Comparison of ENCODE assay signal across 8 cellular contexts in genomic region chr14:81170829-81171195, GRCh38. TPM values are rescaled to one million over a fixed set of nuclear protein-coding genes. Genes with fewer than 3 reads are reported as not detected.
DNase-seq lines count a peak whose midpoint lies in the region; ATAC-seq and TF ChIP-seq lines count a peak whose summit lies in the region.

No MANE protein-coding gene starts in this region.

- POLR2A ChIA-PET in activated CD8-positive, alpha-beta T cell treated with anti-CD3 and anti-CD28 coated beads, Interleukin-2, amount 10 ng/mL, durations not matched to agents 7 days and 5 days (lab: Charles Lee), result interaction anchor here (1.0 to 2.3 kb wide), 11 partner anchors 8 to 294 kb away, joined by 3 to 14 read pairs (median 4); partner anchors contain the start of genes GTF2A1 and TSHR

- TF ChIP-seq CTCF in left lung (IDR thresholded peaks at IDR 0.05) (no peak), suprapubic skin (IDR thresholded peaks at IDR 0.05) (no peak)

- peak overlapping the region; percentile 90 to 97 for H3K27ac ChIP-seq in left lung
- peak overlapping the region; percentile 96 for H3K27ac ChIP-seq in suprapubic skin

- H3K36me3 ChIP-seq in left lung, result no peaks in the 10 kb centered on the region
- H3K36me3 ChIP-seq in suprapubic skin, result no peaks in the 10 kb centered on the region

- H3K4me1 Mint-ChIP-seq in T-helper 2 cell treated with Interferon-gamma antibody and Interleukin-4, amounts not matched to agents 5 μg/mL and 100 μg/mL, for 36 hours (ENCODE audit: low read depth), result peaks cover 39% of the 10 kb centered on the region
- H3K4me1 Mint-ChIP-seq in activated CD8-positive, alpha-beta T cell treated with anti-CD3 and anti-CD28 coated beads, Interleukin-2, amount 10 ng/mL, durations not matched to agents 7 days and 5 days (ENCODE audit: low read depth), result peaks cover 42% of the 10 kb centered on the region

- no peaks in the 10 kb centered on the region for H3K27me3 Mint-ChIP-seq in T-helper 2 cell treated with Interferon-gamma antibody and Interleukin-4, amounts not matched to agents 5 μg/mL and 100 μg/mL, for 36 hours (ENCODE audit: low read depth)
- H3K27me3 Mint-ChIP-seq in activated CD8-positive, alpha-beta T cell treated with anti-CD3 and anti-CD28 coated beads, Interleukin-2, amount 10 ng/mL, durations not matched to agents 7 days and 5 days (ENCODE audit: low read depth), result no peaks in the 10 kb centered on the region

- H3K9me3 ChIP-seq in left lung, result no peaks in the 10 kb centered on the region
- no peaks in the 10 kb centered on the region for H3K9me3 ChIP-seq in suprapubic skin

- no peak for ATAC-seq in activated CD8-positive, alpha-beta T cell treated with anti-CD3 and anti-CD28 coated beads, Interleukin-2, amount 10 ng/mL, durations not matched to agents 7 days and 5 days
- ATAC-seq in left lung, result no peak

- H3K4me3 ChIP-seq in left lung (peak overlapping the region in 1 of 2 donors; percentile 63), suprapubic skin (peak overlapping the region; percentile 81)

- TF ChIP-seq POLR2A in suprapubic skin (IDR thresholded peaks at IDR 0.05), result no peak

- DNase-seq in T-helper 2 cell treated with Interferon-gamma antibody and Interleukin-4, amounts not matched to agents 5 μg/mL and 100 μg/mL, for 36 hours (ENCODE audit: low spot score), result no peak
- DNase-seq in T-helper 2 cell (no peak), left lung (no peak), suprapubic skin (ENCODE audit: low spot score in 2 of 2) (no peak), NCI-H1417 treated with DMSO at 0.1 percent for 48 hours (lab: John Stamatoyannopoulos, UW) (no peak), SKM-1 treated with dmso at 0.1 percent for 144 hours (lab: John Stamatoyannopoulos, UW; ENCODE audit: unreplicated experiment) (no peak), inferior parietal cortex (ENCODE audit: extremely low spot score) (no peak)
- DNase-seq in activated CD8-positive, alpha-beta T cell treated with anti-CD3 and anti-CD28 coated beads, Interleukin-2, amount 10 ng/mL, durations not matched to agents 7 days and 5 days, result no peak

- H3K4me3 Mint-ChIP-seq in T-helper 2 cell treated with Interferon-gamma antibody and Interleukin-4, amounts not matched to agents 5 μg/mL and 100 μg/mL, for 36 hours, result peak overlapping the region; percentile 87
- H3K4me3 Mint-ChIP-seq in activated CD8-positive, alpha-beta T cell treated with anti-CD3 and anti-CD28 coated beads, Interleukin-2, amount 10 ng/mL, durations not matched to agents 7 days and 5 days, result peak overlapping the region; percentile 93

- no peaks in the 10 kb centered on the region for H3K9me3 Mint-ChIP-seq in T-helper 2 cell treated with Interferon-gamma antibody and Interleukin-4, amounts not matched to agents 5 μg/mL and 100 μg/mL, for 36 hours
- H3K9me3 Mint-ChIP-seq in activated CD8-positive, alpha-beta T cell treated with anti-CD3 and anti-CD28 coated beads, Interleukin-2, amount 10 ng/mL, durations not matched to agents 7 days and 5 days (ENCODE audit: insufficient read depth), result no peaks in the 10 kb centered on the region

- H3K27me3 ChIP-seq in left lung (no peaks in the 10 kb centered on the region), suprapubic skin (no peaks in the 10 kb centered on the region)

- intact Hi-C loops in left lung (cut with DNase I), result no loop called here

- 7% methylated on average over 3 of the region's 3 CpGs for WGBS in suprapubic skin

- H3K4me1 ChIP-seq in left lung (peaks cover 5 to 29% of the 10 kb centered on the region in 2 donors), suprapubic skin (peaks cover 20% of the 10 kb centered on the region)

- no peak for TF ChIP-seq EP300 in suprapubic skin (IDR thresholded peaks at IDR 0.05)

- CTCF ChIA-PET in activated CD8-positive, alpha-beta T cell treated with anti-CD3 and anti-CD28 coated beads, Interleukin-2, amount 10 ng/mL, durations not matched to agents 7 days and 5 days (lab: Charles Lee), result interaction anchor here (0.9 to 3.9 kb wide), 27 partner anchors 9 to 301 kb away, joined by 3 to 66 read pairs (median 4); partner anchors contain the start of gene TSHR

- H3K27ac Mint-ChIP-seq in T-helper 2 cell treated with Interferon-gamma antibody and Interleukin-4, amounts not matched to agents 5 μg/mL and 100 μg/mL, for 36 hours, result peak overlapping the region; percentile 96
- peak overlapping the region; percentile 92 for H3K27ac Mint-ChIP-seq in activated CD8-positive, alpha-beta T cell treated with anti-CD3 and anti-CD28 coated beads, Interleukin-2, amount 10 ng/mL, durations not matched to agents 7 days and 5 days

- peaks cover 5% of the 10 kb centered on the region for H3K36me3 Mint-ChIP-seq in T-helper 2 cell treated with Interferon-gamma antibody and Interleukin-4, amounts not matched to agents 5 μg/mL and 100 μg/mL, for 36 hours (ENCODE audit: low read depth)
- H3K36me3 Mint-ChIP-seq in activated CD8-positive, alpha-beta T cell treated with anti-CD3 and anti-CD28 coated beads, Interleukin-2, amount 10 ng/mL, durations not matched to agents 7 days and 5 days (ENCODE audit: low read depth), result peaks cover 3% of the 10 kb centered on the region

RNA-seq across cellular contexts. Expression of gene GTF2A1, which starts 49.9 kb away (rescaled TPM):
- 10 to 100 TPM; 33.6 to 33.7 TPM for total RNA-seq in activated CD8-positive, alpha-beta T cell treated with anti-CD3 and anti-CD28 coated beads, Interleukin-2, amount 10 ng/mL, durations not matched to agents 7 days and 5 days
- total RNA-seq in left lung, result 10 to 100 TPM; 26.0 to 28.8 TPM
- total RNA-seq in suprapubic skin, result 10 to 100 TPM; 27.7 to 50.0 (median 35.6) TPM
